Comparison of ENCODE assay signal across 10 cellular contexts in the genomic region with DNA sequence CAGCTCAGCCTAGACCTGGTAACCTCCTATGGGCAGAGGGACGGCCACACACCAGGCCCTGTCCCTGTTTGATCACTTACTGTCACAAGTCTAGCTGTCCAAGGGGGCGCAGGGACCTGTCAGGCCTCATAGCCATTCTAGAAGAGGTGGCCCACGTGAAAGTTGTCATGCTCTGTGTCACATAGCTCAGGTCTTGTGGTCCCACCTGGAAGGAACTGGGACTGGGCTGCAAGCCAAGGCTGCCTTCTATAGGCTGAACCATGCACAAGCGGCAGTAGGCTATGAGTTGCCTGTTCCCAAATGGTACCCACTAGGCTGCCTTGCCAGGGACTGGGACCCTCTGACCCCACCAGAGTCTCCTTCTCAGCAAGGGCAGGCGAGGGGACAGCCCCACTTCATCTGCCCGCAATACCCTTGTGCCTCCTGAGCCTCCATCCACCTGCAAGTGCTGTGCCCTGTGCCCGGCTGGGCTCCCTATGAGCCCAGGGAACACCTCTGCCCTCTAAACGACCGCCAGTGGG.
DNase-seq lines count a peak whose midpoint lies in the region; ATAC-seq and TF ChIP-seq lines count a peak whose summit lies in the region.
"Had no signal": no experiment of that assay in that cellular context is flagged by ENCODE, and none has a peak within 500 bp of the region (broad histone marks: within the 10 kb centered on the region; RNA-seq: fewer than 3 reads in every experiment).

No MANE protein-coding gene starts in this region.

- TF ChIP-seq POLR2A in stomach (IDR thresholded peaks at IDR 0.05) = no peak

- no peak overlapping the region for H3K4me3 ChIP-seq in AG04450 (ENCODE audit: low read depth, low read length)
- H3K4me3 ChIP-seq in OCI-LY1 (ENCODE audit: low read depth, low read length, poor library complexity, severe bottlenecking) = no peak overlapping the region
- no peak overlapping the region for H3K4me3 ChIP-seq in stomach

- H2AFZ ChIP-seq in OCI-LY1 (ENCODE audit: low read length) = no peak overlapping the region

- ATAC-seq in GM19438 (IDR thresholded peaks at IDR 0.05; ENCODE audit: low read depth, unreplicated experiment) (peak; percentile 18), esophagus mucosa (peak; percentile 1), T-helper 17 cell (no peak), GM18517 (IDR thresholded peaks at IDR 0.05; ENCODE audit: unreplicated experiment) (no peak)

- TF ChIP-seq CTCF in AG04450 (IDR thresholded peaks at IDR 0.05; ENCODE audit: low read depth, low read length) = no peak
- peak; percentile 10; the same call in 1 of the 2 replicates for TF ChIP-seq CTCF in OCI-LY1 (IDR thresholded peaks at IDR 0.05; ENCODE audit: low read length)
- no peak for TF ChIP-seq CTCF in stomach (IDR thresholded peaks at IDR 0.05)

- peak overlapping the region; percentile 83 for H3K9ac ChIP-seq in OCI-LY1 (ENCODE audit: low read length)

- no peaks in the 10 kb centered on the region for H3K79me2 ChIP-seq in OCI-LY1 (ENCODE audit: insufficient read depth, low read length)

- H3K4me3 Mint-ChIP-seq in T-helper 17 cell = no peak overlapping the region
- H3K4me3 Mint-ChIP-seq: HFFc6 had no signal

- intact Hi-C loops in stomach (cut with DNase I; ENCODE audit: low total_unique reads) = no loop called here

- H3K36me3 ChIP-seq in OCI-LY1 (ENCODE audit: insufficient read depth, low read length) (no peaks in the 10 kb centered on the region), stomach (no peaks in the 10 kb centered on the region)

- no peaks in the 10 kb centered on the region for H3K9me2 ChIP-seq in OCI-LY1 (ENCODE audit: low read depth, low read length)

- H3K27me3 ChIP-seq in AG04450 (ENCODE audit: control insufficient read depth, insufficient read depth, low read length) = peaks cover 30% of the 10 kb centered on the region
- no peaks in the 10 kb centered on the region for H3K27me3 ChIP-seq in OCI-LY1 (ENCODE audit: insufficient read depth, low read length)
- no peaks in the 10 kb centered on the region for H3K27me3 ChIP-seq in stomach

- no peak for TF ChIP-seq EP300 in stomach (IDR thresholded peaks at IDR 0.05)

- 88 to 92% (median 90%) methylated on average over 8 to 9 of the region's 9 CpGs for WGBS in stomach, 5 donors

- no peak for DNase-seq in AG04450 (ENCODE audit: low read depth, low spot score)
- DNase-seq in NCI-H1417 (lab: John Stamatoyannopoulos, UW) = no peak
- no peak for DNase-seq in T-helper 17 cell
- no peak for DNase-seq in stomach
- DNase-seq: amniotic stem cell had no signal

- H4K20me1 ChIP-seq in OCI-LY1 (ENCODE audit: insufficient read depth, low read length) = no peaks in the 10 kb centered on the region

- POLR2A ChIA-PET in AG04450 (lab: Yijun Ruan, JAX) = no interaction called here

- no peak overlapping the region for H3K27ac Mint-ChIP-seq in T-helper 17 cell
- H3K27ac Mint-ChIP-seq: HFFc6 had no signal

- H3F3A ChIP-seq in OCI-LY1 (ENCODE audit: insufficient read depth, low read length) = peaks cover 21% of the 10 kb centered on the region

- CTCF ChIA-PET in AG04450 (lab: Charles Lee) = no interaction called here

- peak overlapping the region; percentile 71 for H3K4me2 ChIP-seq in OCI-LY1 (ENCODE audit: low read length)

- H3K4me1 Mint-ChIP-seq in T-helper 17 cell = peaks cover 11% of the 10 kb centered on the region

- H3K4me1 ChIP-seq in OCI-LY1 (ENCODE audit: insufficient read depth, low read length, severe bottlenecking) (peaks cover 100% of the 10 kb centered on the region), stomach (peaks cover 0 to 24% (median 14%) of the 10 kb centered on the region in 4 donors)

- peaks cover 2% of the 10 kb centered on the region for H3K36me3 Mint-ChIP-seq in T-helper 17 cell (ENCODE audit: low read depth)

- peaks cover 4% of the 10 kb centered on the region for H3K27me3 Mint-ChIP-seq in T-helper 17 cell

- peak overlapping the region; percentile 61 for H3K27ac ChIP-seq in AG04450 (ENCODE audit: low read depth, low read length)
- H3K27ac ChIP-seq in OCI-LY1 (ENCODE audit: low read depth, low read length, poor library complexity, severe bottlenecking) = peak overlapping the region; percentile 100
- peak overlapping the region in 1 of 5 donors; percentile 0 for H3K27ac ChIP-seq in stomach

- no peaks in the 10 kb centered on the region for H3K9me3 ChIP-seq in AG04450 (ENCODE audit: control insufficient read depth, insufficient read depth, low read length)
- no peaks in the 10 kb centered on the region for H3K9me3 ChIP-seq in OCI-LY1 (ENCODE audit: low read length)
- no peaks in the 10 kb centered on the region for H3K9me3 ChIP-seq in T-helper 17 cell (ENCODE audit: control insufficient read depth, low read length, poor library complexity, severe bottlenecking)
- H3K9me3 ChIP-seq in stomach = no peaks in the 10 kb centered on the region

Comparison
In these comparisons a context has a peak if more than half of its experiments do, and no peak if none do; other contexts are left out.
1. ATAC-seq: peak in GM19438 (single experiment) and esophagus mucosa (single experiment); none in T-helper 17 cell (single experiment) and GM18517 (single experiment).